In genomic region chr16:23082161-23082788, GRCh38 we compare ENCODE assay signal across 10 cellular contexts.
A peak's percentile ranks its signal among the peaks of the same experiment; 100 is the strongest.
DNase-seq lines count a peak whose midpoint lies in the region; ATAC-seq and TF ChIP-seq lines count a peak whose summit lies in the region.
"Had no signal": no experiment of that assay in that cellular context is flagged by ENCODE, and none has a peak within 500 bp of the region (broad histone marks: within the 10 kb centered on the region; RNA-seq: fewer than 3 reads in every experiment).

No MANE protein-coding gene starts in this region.

- no peak overlapping the region for H2BK15ac ChIP-seq in neuronal stem cell (ENCODE audit: low read length)

- H3K4me1 ChIP-seq in HUES6 (ENCODE audit: control insufficient read depth, insufficient read depth, low read length) (peaks cover 19% of the 10 kb centered on the region), neuronal stem cell (ENCODE audit: control insufficient read depth in 2 of 2, insufficient read depth in 1 of 2, low read depth in 1 of 2, low read length in 2 of 2) (no peaks in the 10 kb centered on the region)

- H3K4ac ChIP-seq in neuronal stem cell (ENCODE audit: low read length): no peak overlapping the region

- H2BK12ac ChIP-seq in neuronal stem cell (ENCODE audit: low read length): no peak overlapping the region

- H2AFZ ChIP-seq in neuronal stem cell (ENCODE audit: low read length): no peak overlapping the region

- no peak overlapping the region for H3K4me3 Mint-ChIP-seq in chondrocyte (ENCODE audit: unreplicated experiment)
- H3K4me3 Mint-ChIP-seq in activated CD8-positive, alpha-beta T cell treated with anti-CD3 and anti-CD28 coated beads for 36 hours: no peak overlapping the region
- H3K4me3 Mint-ChIP-seq in activated CD4-positive, alpha-beta memory T cell treated with anti-CD3 and anti-CD28 coated beads, Interleukin-2, amount 10 ng/mL, durations not matched to agents 7 days and 5 days: no peak overlapping the region

- H3K27ac Mint-ChIP-seq in chondrocyte (ENCODE audit: unreplicated experiment): no peak overlapping the region
- H3K27ac Mint-ChIP-seq in activated CD8-positive, alpha-beta T cell treated with anti-CD3 and anti-CD28 coated beads for 36 hours: no peak overlapping the region
- no peak overlapping the region for H3K27ac Mint-ChIP-seq in activated CD4-positive, alpha-beta memory T cell treated with anti-CD3 and anti-CD28 coated beads, Interleukin-2, amount 10 ng/mL, durations not matched to agents 7 days and 5 days

- no peak overlapping the region for H2BK120ac ChIP-seq in neuronal stem cell (ENCODE audit: low read depth, low read length)

- H3K9ac ChIP-seq in HUES6 (ENCODE audit: low read length) (no peak overlapping the region), neuronal stem cell (ENCODE audit: low read depth, low read length, poor library complexity) (no peak overlapping the region)

- peaks cover 39% of the 10 kb centered on the region for H3K36me3 Mint-ChIP-seq in chondrocyte (ENCODE audit: low read depth)
- peaks cover 37% of the 10 kb centered on the region for H3K36me3 Mint-ChIP-seq in activated CD8-positive, alpha-beta T cell treated with anti-CD3 and anti-CD28 coated beads for 36 hours (ENCODE audit: low read depth)
- peaks cover 8% of the 10 kb centered on the region for H3K36me3 Mint-ChIP-seq in activated CD4-positive, alpha-beta memory T cell treated with anti-CD3 and anti-CD28 coated beads, Interleukin-2, amount 10 ng/mL, durations not matched to agents 7 days and 5 days (ENCODE audit: low read depth)

- peak; percentile 27 for TF ChIP-seq CTCF in chondrocyte (IDR thresholded peaks at IDR 0.05)
- TF ChIP-seq CTCF in activated CD8-positive, alpha-beta T cell treated with anti-CD3 and anti-CD28 coated beads for 36 hours (IDR thresholded peaks at IDR 0.05): no peak

- H3K9me3 Mint-ChIP-seq in chondrocyte (ENCODE audit: low read depth): no peaks in the 10 kb centered on the region
- H3K9me3 Mint-ChIP-seq in activated CD8-positive, alpha-beta T cell treated with anti-CD3 and anti-CD28 coated beads for 36 hours: no peaks in the 10 kb centered on the region
- H3K9me3 Mint-ChIP-seq in activated CD4-positive, alpha-beta memory T cell treated with anti-CD3 and anti-CD28 coated beads, Interleukin-2, amount 10 ng/mL, durations not matched to agents 7 days and 5 days: no peaks in the 10 kb centered on the region

- H3K9me3 ChIP-seq in HUES6 (ENCODE audit: control insufficient read depth, insufficient read depth, low read depth, low read length) (no peaks in the 10 kb centered on the region), neuronal stem cell (replicated peaks in 1 of 2; ENCODE audit: control insufficient read depth in 2 of 2, insufficient read depth in 1 of 2, low read depth in 1 of 2, low read length in 2 of 2) (peaks cover 0 to 2% of the 10 kb centered on the region in 2 donors)

- intact Hi-C loops in activated CD8-positive, alpha-beta T cell treated with anti-CD3 and anti-CD28 coated beads for 36 hours (cut with micrococcal nuclease): no loop called here

- CTCF ChIA-PET in activated CD8-positive, alpha-beta T cell treated with anti-CD3 and anti-CD28 coated beads for 36 hours (lab: Charles Lee): no interaction called here
- CTCF ChIA-PET in activated CD4-positive, alpha-beta memory T cell treated with anti-CD3 and anti-CD28 coated beads, Interleukin-2, amount 10 ng/mL, durations not matched to agents 7 days and 5 days (lab: Charles Lee): interaction anchor here (0.7 kb wide), 1 partner anchor 132 kb away, joined by 3 read pairs; no protein-coding TSS in a partner anchor

- POLR2A ChIA-PET in activated CD8-positive, alpha-beta T cell treated with anti-CD3 and anti-CD28 coated beads for 36 hours (lab: Charles Lee): no interaction called here
- POLR2A ChIA-PET in activated CD4-positive, alpha-beta memory T cell treated with anti-CD3 and anti-CD28 coated beads, Interleukin-2, amount 10 ng/mL, durations not matched to agents 7 days and 5 days (lab: Charles Lee): no interaction called here

- no peak overlapping the region for H3K23ac ChIP-seq in neuronal stem cell (ENCODE audit: low read depth, low read length, poor library complexity)

- no peak overlapping the region for H3K14ac ChIP-seq in neuronal stem cell (ENCODE audit: low read length)

- peak overlapping the region; percentile 66; the same call in 1 of the 2 replicates for H3K27ac ChIP-seq in HUES6 (ENCODE audit: low read depth, low read length)
- H3K27ac ChIP-seq in neuronal stem cell (replicated peaks; ENCODE audit: low read length): no peak overlapping the region

- no CpG with 5 or more reads among the region's 9 CpGs for WGBS in neuronal stem cell (ENCODE audit: extremely low coverage in 2 of 2, insufficient read length in 2 of 2, insufficient replicate concordance in 1 of 2), 2 donors

- H3K36me3 ChIP-seq in HUES6 (ENCODE audit: control insufficient read depth, insufficient read depth, low read length): peaks cover 44% of the 10 kb centered on the region
- H3K36me3 ChIP-seq in neuronal stem cell (replicated peaks in 1 of 2; ENCODE audit: control insufficient read depth in 2 of 2, insufficient read depth in 2 of 2, low read length in 2 of 2): peaks cover 13 to 69% of the 10 kb centered on the region in 2 donors

- no peak overlapping the region for H3K4me2 ChIP-seq in neuronal stem cell (ENCODE audit: insufficient read depth, low read length, poor library complexity, severe bottlenecking)

- H2AK5ac ChIP-seq in neuronal stem cell (ENCODE audit: low read depth, low read length): no peak overlapping the region

- H3K4me3 ChIP-seq in HUES6 (ENCODE audit: low read depth, low read length) (no peak overlapping the region), neuronal stem cell (ENCODE audit: low read length in 2 of 2) (no peak overlapping the region)

- ATAC-seq in activated CD8-positive, alpha-beta T cell treated with anti-CD3 and anti-CD28 coated beads for 36 hours: no peak

- peak overlapping the region; percentile 19 for H4K8ac ChIP-seq in neuronal stem cell (ENCODE audit: low read depth, low read length)

- H3K79me1 ChIP-seq in neuronal stem cell (ENCODE audit: low read depth, low read length): no peaks in the 10 kb centered on the region

- H3K4me1 Mint-ChIP-seq in chondrocyte (ENCODE audit: low read depth): peaks cover 8% of the 10 kb centered on the region
- peaks cover 5% of the 10 kb centered on the region for H3K4me1 Mint-ChIP-seq in activated CD8-positive, alpha-beta T cell treated with anti-CD3 and anti-CD28 coated beads for 36 hours (ENCODE audit: low read depth)
- H3K4me1 Mint-ChIP-seq in activated CD4-positive, alpha-beta memory T cell treated with anti-CD3 and anti-CD28 coated beads, Interleukin-2, amount 10 ng/mL, durations not matched to agents 7 days and 5 days: peaks cover 3% of the 10 kb centered on the region

- H3K27me3 Mint-ChIP-seq in chondrocyte (ENCODE audit: low read depth): no peaks in the 10 kb centered on the region
- no peaks in the 10 kb centered on the region for H3K27me3 Mint-ChIP-seq in activated CD8-positive, alpha-beta T cell treated with anti-CD3 and anti-CD28 coated beads for 36 hours
- H3K27me3 Mint-ChIP-seq in activated CD4-positive, alpha-beta memory T cell treated with anti-CD3 and anti-CD28 coated beads, Interleukin-2, amount 10 ng/mL, durations not matched to agents 7 days and 5 days: no peaks in the 10 kb centered on the region

- no peak overlapping the region for H3K18ac ChIP-seq in neuronal stem cell (ENCODE audit: low read length)

- no peak overlapping the region for H2BK5ac ChIP-seq in neuronal stem cell (ENCODE audit: low read length)

- H3K27me3 ChIP-seq in HUES6 (ENCODE audit: control insufficient read depth, insufficient read depth, low read length): no peaks in the 10 kb centered on the region
- no peaks in the 10 kb centered on the region for H3K27me3 ChIP-seq in neuronal stem cell (ENCODE audit: control insufficient read depth in 3 of 3, insufficient read depth in 3 of 3, low read depth in 1 of 3, low read length in 3 of 3)

- DNase-seq in NCI-H345 (lab: John Stamatoyannopoulos, UW): peak; percentile 83
- DNase-seq in chondrocyte (ENCODE audit: low spot score): no peak
- DNase-seq in neuronal stem cell (ENCODE audit: low spot score): no peak
- DNase-seq in activated CD8-positive, alpha-beta T cell treated with anti-CD3 and anti-CD28 coated beads for 36 hours: no peak
- no peak for DNase-seq in D341Med (ENCODE audit: low spot score)
- DNase-seq in activated CD4-positive, alpha-beta memory T cell treated with anti-CD3 and anti-CD28 coated beads, Interleukin-2, amount 10 ng/mL, durations not matched to agents 7 days and 5 days: no peak
- DNase-seq: activated CD4-positive, alpha-beta T cell treated with anti-CD3 and anti-CD28 coated beads, Interleukin-2, amount 50 U/mL, for 4 hours; effector CD4-positive, alpha-beta T cell; NCI-H2171 had no signal

- no peak overlapping the region for H4K91ac ChIP-seq in neuronal stem cell (ENCODE audit: low read depth, low read length, poor library complexity)
